ENCODE assay signal across 8 cellular contexts in genomic region chr1:66925944-66926343, GRCh38. TPM values are rescaled to one million over a fixed set of nuclear protein-coding genes. Genes with fewer than 3 reads are reported as not detected.
DNase-seq lines count a peak whose midpoint lies in the region; ATAC-seq and TF ChIP-seq lines count a peak whose summit lies in the region.

No MANE protein-coding gene starts in this region.

- H3K36me3 ChIP-seq in BJ (ENCODE audit: control insufficient read depth, insufficient read depth, low read length), result no peaks in the 10 kb centered on the region

- POLR2A ChIA-PET in BJ (lab: Charles Lee), result no interaction called here
- POLR2A ChIA-PET in activated CD8-positive, alpha-beta T cell treated with anti-CD3 and anti-CD28 coated beads, Interleukin-2, amount 10 ng/mL, durations not matched to agents 7 days and 5 days (lab: Charles Lee), result interaction anchor here (2.0 to 2.3 kb wide), 3 partner anchors 8 to 761 kb away, joined by 7 to 12 read pairs (median 9); partner anchors contain the start of gene SLC35D1

- peaks cover 8% of the 10 kb centered on the region for H3K36me3 Mint-ChIP-seq in HFFc6 (ENCODE audit: low read depth)
- peaks cover 23% of the 10 kb centered on the region for H3K36me3 Mint-ChIP-seq in activated CD8-positive, alpha-beta T cell treated with anti-CD3 and anti-CD28 coated beads, Interleukin-2, amount 10 ng/mL, durations not matched to agents 7 days and 5 days (ENCODE audit: low read depth)
- peaks cover under 1 to 6% of the 10 kb centered on the region in 2 donors for H3K36me3 Mint-ChIP-seq in stimulated activated naive B cell treated with anti-CD40 and anti-IgM and Interleukin-4, amounts not matched to agents 10 μg/mL and 1 μg/mL and 100 μg/mL, for 72 hours

- TF ChIP-seq CTCF in BJ (IDR thresholded peaks at IDR 0.05; ENCODE audit: insufficient read depth, low read depth, low read length), result no peak
- no peak for TF ChIP-seq CTCF in HFFc6 (IDR thresholded peaks at IDR 0.05)

- peaks cover 52% of the 10 kb centered on the region for H3K4me1 Mint-ChIP-seq in HFFc6 (ENCODE audit: low read depth)
- peaks cover 46% of the 10 kb centered on the region for H3K4me1 Mint-ChIP-seq in activated CD8-positive, alpha-beta T cell treated with anti-CD3 and anti-CD28 coated beads, Interleukin-2, amount 10 ng/mL, durations not matched to agents 7 days and 5 days (ENCODE audit: low read depth)
- H3K4me1 Mint-ChIP-seq in stimulated activated naive B cell treated with anti-CD40 and anti-IgM and Interleukin-4, amounts not matched to agents 10 μg/mL and 1 μg/mL and 100 μg/mL, for 72 hours, result peaks cover 16 to 30% of the 10 kb centered on the region in 2 donors

- H3K27me3 ChIP-seq in BJ (ENCODE audit: control insufficient read depth, insufficient read depth, low read length), result no peaks in the 10 kb centered on the region

- no peaks in the 10 kb centered on the region for H3K9me3 Mint-ChIP-seq in HFFc6
- H3K9me3 Mint-ChIP-seq in activated CD8-positive, alpha-beta T cell treated with anti-CD3 and anti-CD28 coated beads, Interleukin-2, amount 10 ng/mL, durations not matched to agents 7 days and 5 days (ENCODE audit: insufficient read depth), result no peaks in the 10 kb centered on the region
- no peaks in the 10 kb centered on the region for H3K9me3 Mint-ChIP-seq in stimulated activated naive B cell treated with anti-CD40 and anti-IgM and Interleukin-4, amounts not matched to agents 10 μg/mL and 1 μg/mL and 100 μg/mL, for 72 hours

- H3K27ac Mint-ChIP-seq in HFFc6, result peak overlapping the region; percentile 97
- peak overlapping the region; percentile 96 for H3K27ac Mint-ChIP-seq in activated CD8-positive, alpha-beta T cell treated with anti-CD3 and anti-CD28 coated beads, Interleukin-2, amount 10 ng/mL, durations not matched to agents 7 days and 5 days
- H3K27ac Mint-ChIP-seq in stimulated activated naive B cell treated with anti-CD40 and anti-IgM and Interleukin-4, amounts not matched to agents 10 μg/mL and 1 μg/mL and 100 μg/mL, for 72 hours, result no peak overlapping the region

- H3K4me3 ChIP-seq in BJ (ENCODE audit: low read depth, low read length), result peak overlapping the region; percentile 66
- peak overlapping the region; percentile 88 for H3K4me3 ChIP-seq in iPS-11a (ENCODE audit: low read depth, low read length)

- H3K27me3 Mint-ChIP-seq in HFFc6 (ENCODE audit: insufficient read depth), result peaks cover 6% of the 10 kb centered on the region; the same call in 1 of the 2 replicates
- no peaks in the 10 kb centered on the region for H3K27me3 Mint-ChIP-seq in activated CD8-positive, alpha-beta T cell treated with anti-CD3 and anti-CD28 coated beads, Interleukin-2, amount 10 ng/mL, durations not matched to agents 7 days and 5 days (ENCODE audit: low read depth)
- no peaks in the 10 kb centered on the region for H3K27me3 Mint-ChIP-seq in stimulated activated naive B cell treated with anti-CD40 and anti-IgM and Interleukin-4, amounts not matched to agents 10 μg/mL and 1 μg/mL and 100 μg/mL, for 72 hours

- no peak for ATAC-seq in activated CD8-positive, alpha-beta T cell treated with anti-CD3 and anti-CD28 coated beads, Interleukin-2, amount 10 ng/mL, durations not matched to agents 7 days and 5 days
- no peak for ATAC-seq in stimulated activated naive B cell treated with anti-CD40 and anti-IgM and Interleukin-4, amounts not matched to agents 10 μg/mL and 1 μg/mL and 100 μg/mL, for 72 hours (replicated peaks)
- ATAC-seq in GM21825 (IDR thresholded peaks at IDR 0.05; ENCODE audit: unreplicated experiment), result no peak

- DNase-seq in BJ (ENCODE audit: low read depth) (no peak), HFFc6 (no peak)
- no peak for DNase-seq in activated CD8-positive, alpha-beta T cell treated with anti-CD3 and anti-CD28 coated beads, Interleukin-2, amount 10 ng/mL, durations not matched to agents 7 days and 5 days
- no peak for DNase-seq in stimulated activated naive B cell treated with anti-CD40 and anti-IgM and Interleukin-4, amounts not matched to agents 10 μg/mL and 1 μg/mL and 100 μg/mL, for 72 hours
- no peak for DNase-seq in activated effector memory CD4-positive, alpha-beta T cell treated with anti-CD3 and anti-CD28 coated beads, Interleukin-2, amount 50 U/mL, for 16 hours
- no peak for DNase-seq in stimulated activated CD4-positive, alpha-beta T cell treated with anti-CD3 and anti-CD28 coated beads, Interleukin-2, amount 100 ng/mL, for 24 hours

- H3K4me3 Mint-ChIP-seq in HFFc6, result peak overlapping the region; percentile 98
- H3K4me3 Mint-ChIP-seq in activated CD8-positive, alpha-beta T cell treated with anti-CD3 and anti-CD28 coated beads, Interleukin-2, amount 10 ng/mL, durations not matched to agents 7 days and 5 days, result peak overlapping the region; percentile 95
- peak overlapping the region; percentile 93 to 99 for H3K4me3 Mint-ChIP-seq in stimulated activated naive B cell treated with anti-CD40 and anti-IgM and Interleukin-4, amounts not matched to agents 10 μg/mL and 1 μg/mL and 100 μg/mL, for 72 hours

- CTCF ChIA-PET in BJ (lab: Yijun Ruan, JAX), result interaction anchor here (0.6 kb wide), 1 partner anchor 406 kb away, joined by 4 read pairs; no protein-coding TSS in a partner anchor
- CTCF ChIA-PET in activated CD8-positive, alpha-beta T cell treated with anti-CD3 and anti-CD28 coated beads, Interleukin-2, amount 10 ng/mL, durations not matched to agents 7 days and 5 days (lab: Charles Lee), result interaction anchor here (1.0 to 2.3 kb wide), 3 partner anchors 9 to 507 kb away, joined by 3 to 12 read pairs (median 5); no protein-coding TSS in a partner anchor

RNA-seq across cellular contexts. Expression of gene MIER1, which starts 1.2 kb away (rescaled TPM):
- 6.4 and 14.5 TPM in 2 replicates for polyA plus RNA-seq in BJ (2011; rRNA removed)
- 15.3 and 16.2 TPM in 2 replicates for polyA minus RNA-seq in BJ (2011; rRNA and poly(A)+ RNA removed)
- total RNA-seq in HFFc6 (2021; fragmentation: NEBNext Ultra II Directional; extraction: Animal tissue kit (Norgen Biotek cat#: 25700)), result 10 to 100 TPM; 28.0 to 37.5 (median 33.7) TPM
- 10 to 100 TPM; 49.3 to 54.1 TPM for total RNA-seq in activated CD8-positive, alpha-beta T cell treated with anti-CD3 and anti-CD28 coated beads, Interleukin-2, amount 10 ng/mL, durations not matched to agents 7 days and 5 days

RNA-seq across cellular contexts. Expression of gene DNAI4, which starts 1.3 kb away (rescaled TPM):
- polyA plus RNA-seq in BJ (2011; rRNA removed), result 1.3 and 2.8 TPM in 2 replicates
- 1.9 and 2.1 TPM in 2 replicates for polyA minus RNA-seq in BJ (2011; rRNA and poly(A)+ RNA removed)
- total RNA-seq in HFFc6 (2021; fragmentation: NEBNext Ultra II Directional; extraction: Animal tissue kit (Norgen Biotek cat#: 25700)), result 1 to 10 TPM; 1.3 to 4.3 (median 3.4) TPM
- total RNA-seq in activated CD8-positive, alpha-beta T cell treated with anti-CD3 and anti-CD28 coated beads, Interleukin-2, amount 10 ng/mL, durations not matched to agents 7 days and 5 days, result 1 to 10 TPM; 1.4 to 3.6 TPM
